In the genomic region with DNA sequence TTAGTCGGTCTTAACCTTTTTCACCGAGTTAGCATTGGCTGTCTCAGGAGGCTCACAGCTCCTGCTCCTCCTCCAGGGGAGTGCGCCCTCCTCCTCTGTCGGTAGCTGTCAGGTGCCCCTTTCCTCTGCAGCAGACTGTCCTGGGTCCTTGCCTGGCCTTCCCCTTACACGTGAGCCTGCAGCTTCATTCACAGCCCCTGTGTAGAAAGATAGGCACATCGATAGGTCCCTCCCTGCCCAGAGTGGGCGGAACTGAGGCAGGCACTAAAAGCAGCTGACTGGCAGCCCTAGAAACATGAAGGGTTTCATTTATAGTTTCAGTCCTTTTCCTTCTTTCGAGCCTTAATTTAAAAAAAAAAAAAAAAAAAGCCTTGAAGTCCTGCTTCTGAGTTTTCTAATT, we compare ENCODE assay signal across 14 cellular contexts.
DNase-seq lines count a peak whose midpoint lies in the region; ATAC-seq and TF ChIP-seq lines count a peak whose summit lies in the region.
"Had no signal": no experiment of that assay in that cellular context is flagged by ENCODE, and none has a peak within 500 bp of the region (broad histone marks: within the 10 kb centered on the region; RNA-seq: fewer than 3 reads in every experiment).

No MANE protein-coding gene starts in this region.

- H3K9ac ChIP-seq in MM.1S (ENCODE audit: low read length): peak overlapping the region; percentile 63

- H3K27me3 ChIP-seq in MM.1S (replicated peaks; ENCODE audit: insufficient read depth, low read length): no peaks in the 10 kb centered on the region
- H3K27me3 ChIP-seq: MG63, SJSA1 had no signal

- peaks cover 30% of the 10 kb centered on the region for H3F3A ChIP-seq in MM.1S (ENCODE audit: insufficient read depth, low read length)

- peak; percentile 61 for DNase-seq in GM12865 (ENCODE audit: low read depth)
- DNase-seq in MM.1S: peak; percentile 88
- peak; percentile 33 for DNase-seq in iPS-NIHi7 (ENCODE audit: extremely low spot score)
- no peak for DNase-seq in GM13976 (ENCODE audit: low spot score)
- no peak for DNase-seq in NCI-H524 treated with DMSO at 0.1 percent for 48 hours (lab: John Stamatoyannopoulos, UW)
- DNase-seq: activated gamma-delta T cell, HFFc6, kidney, MG63, psoas muscle had no signal

- TF ChIP-seq CTCF in GM12865 (IDR thresholded peaks at IDR 0.05; ENCODE audit: insufficient read depth, low read depth, low read length, missing control alignments) (no peak), MM.1S (IDR thresholded peaks at IDR 0.05; ENCODE audit: low read length) (no peak), GM13976 (IDR thresholded peaks at IDR 0.05; ENCODE audit: borderline replicate concordance, control extremely low read depth, extremely low read depth, insufficient read depth, missing control alignments) (no peak)

- peak overlapping the region; percentile 90 for H3K4me2 ChIP-seq in MM.1S (ENCODE audit: low read depth, low read length)

- H3K27ac ChIP-seq in MM.1S (ENCODE audit: low read length): peak overlapping the region; percentile 87
- H3K27ac ChIP-seq: psoas muscle, SJSA1 had no signal

- peaks cover 91% of the 10 kb centered on the region for H3K79me2 ChIP-seq in MM.1S (ENCODE audit: low read length)

- no peaks in the 10 kb centered on the region; the same call in none of the 2 replicates for H3K36me3 ChIP-seq in MM.1S (replicated peaks; ENCODE audit: insufficient read depth, low read length)

- H3K9me2 ChIP-seq in MM.1S (replicated peaks; ENCODE audit: insufficient read depth, low read length): no peaks in the 10 kb centered on the region

- no peaks in the 10 kb centered on the region for H4K20me1 ChIP-seq in MM.1S (ENCODE audit: insufficient read depth, low read length)

- peaks cover 54% of the 10 kb centered on the region for H3K4me1 ChIP-seq in MM.1S (ENCODE audit: low read length)

- H3K4me3 ChIP-seq in GM12865 (ENCODE audit: low read depth, low read length) (no peak overlapping the region), MM.1S (ENCODE audit: low read length) (peak overlapping the region; percentile 62)
- H3K4me3 ChIP-seq: MG63, psoas muscle, SJSA1 had no signal

- in situ Hi-C loops in GM13976 (cut with MboI; ENCODE audit: low sequenced_read_pairs, unreplicated experiment): loop anchor here (25.0 kb wide), 2 partner anchors 93 to 1243 kb away; a partner anchor contains a TSS

- H2AFZ ChIP-seq in MM.1S (ENCODE audit: low read length): no peak overlapping the region

- no peaks in the 10 kb centered on the region for H3K9me3 ChIP-seq in MM.1S (replicated peaks; ENCODE audit: insufficient read depth, low read length)
- H3K9me3 ChIP-seq: MG63, psoas muscle, SJSA1 had no signal

- ATAC-seq in GM21390 (IDR thresholded peaks at IDR 0.05; ENCODE audit: unreplicated experiment) (peak; percentile 43), HG03565 (IDR thresholded peaks at IDR 0.05; ENCODE audit: unreplicated experiment) (no peak), GM19351 (IDR thresholded peaks at IDR 0.05; ENCODE audit: unreplicated experiment) (no peak)
- ATAC-seq: psoas muscle had no signal

Comparison
In these comparisons a context has a peak if more than half of its experiments do, and no peak if none do; other contexts are left out.
1. DNase-seq: peak in GM12865 (single experiment), MM.1S (single experiment) and iPS-NIHi7 (single experiment); none in GM13976 (single experiment) and NCI-H524 treated with DMSO at 0.1 percent for 48 hours (single experiment).